Comparison of ENCODE assay signal across 9 cellular contexts in the genomic region with DNA sequence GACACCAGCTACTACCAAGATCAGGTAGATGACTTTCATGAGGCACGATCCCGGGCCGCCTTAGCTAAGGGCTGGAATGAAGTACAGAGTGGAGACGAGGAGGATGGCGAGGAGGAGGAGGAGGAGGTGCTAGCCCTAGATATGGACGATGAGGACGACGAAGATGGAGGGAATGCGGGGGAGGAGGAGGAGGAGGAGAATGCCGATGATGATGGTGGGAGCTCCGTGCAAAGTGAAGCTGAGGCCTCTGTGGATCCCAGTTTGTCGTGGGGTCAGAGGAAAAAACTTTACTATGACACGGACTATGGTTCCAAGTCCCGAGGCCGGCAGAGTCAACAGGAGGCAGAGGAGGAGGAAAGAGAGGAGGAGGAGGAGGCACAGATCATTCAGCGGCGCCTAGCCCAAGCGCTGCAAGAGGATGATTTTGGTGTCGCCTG. TPM values are rescaled to one million over a fixed set of nuclear protein-coding genes. Genes with fewer than 3 reads are reported as not detected.
DNase-seq lines count a peak whose midpoint lies in the region; ATAC-seq, FAIRE-seq and TF ChIP-seq lines count a peak whose summit lies in the region.
"Had no signal": no experiment of that assay in that cellular context is flagged by ENCODE, and none has a peak within 500 bp of the region (broad histone marks: within the 10 kb centered on the region; RNA-seq: fewer than 3 reads in every experiment).

No MANE protein-coding gene starts in this region.

- ATAC-seq in HG02852 (IDR thresholded peaks at IDR 0.05; ENCODE audit: unreplicated experiment): peak; percentile 3
- peak in 3 of 4 donors; percentile 4 to 23 (median 15) for ATAC-seq in psoas muscle

- H3K27me3 Mint-ChIP-seq in Calu3 (ENCODE audit: unreplicated experiment): no peaks in the 10 kb centered on the region

- H3K27ac ChIP-seq in psoas muscle: peak overlapping the region; percentile 97

- peak overlapping the region; percentile 84 for H3K27ac Mint-ChIP-seq in Calu3 (ENCODE audit: unreplicated experiment)

- H3K4me3 Mint-ChIP-seq in Calu3 (ENCODE audit: low read depth, unreplicated experiment): peak overlapping the region; percentile 90

- no peaks in the 10 kb centered on the region for H3K9me3 ChIP-seq in psoas muscle

- no peak for DNase-seq in Calu3
- peak; percentile 37 to 44 for DNase-seq in activated CD4-positive, alpha-beta T cell treated with anti-CD3 and anti-CD28 coated beads, Interleukin-2, amount 50 U/mL, for 48 hours
- peak in 1 of 2 donors; percentile 37 for DNase-seq in foreskin fibroblast
- no peak for DNase-seq in psoas muscle
- no peak for DNase-seq in RCC 7860 (ENCODE audit: low spot score)
- DNase-seq in hippocampal formation (lab: John Stamatoyannopoulos, UW): no peak
- no peak for DNase-seq in kidney glomerular epithelial cell (lab: John Stamatoyannopoulos, UW)

- CTCF ChIA-PET in Calu3 (lab: Charles Lee): interaction anchor here (0.6 kb wide), 1 partner anchor 252 kb away, joined by 3 read pairs; no protein-coding TSS in a partner anchor

- TF ChIP-seq CTCF in Calu3 (IDR thresholded peaks at IDR 0.05; ENCODE audit: unreplicated experiment): no peak
- TF ChIP-seq CTCF in foreskin fibroblast (IDR thresholded peaks at IDR 0.05; ENCODE audit: low read depth, low read length): no peak
- TF ChIP-seq CTCF in psoas muscle (IDR thresholded peaks at IDR 0.05): no peak

- BruUV-seq in Calu3 (replicated peaks; lab: Mats Ljungman, UMichigan): no TSS peak

- peaks cover 0 to 33% of the 10 kb centered on the region in 2 donors for H3K36me3 ChIP-seq in psoas muscle (ENCODE audit: insufficient read depth in 1 of 2, low read depth in 1 of 2)

- H3K4me3 ChIP-seq in foreskin fibroblast (ENCODE audit: low read depth in 1 of 2, low read length in 2 of 2) (peak overlapping the region; percentile 81 to 99), psoas muscle (peak overlapping the region; percentile 92)

- peaks cover 36% of the 10 kb centered on the region for H3K4me1 ChIP-seq in psoas muscle

- H3K27me3 ChIP-seq in psoas muscle (ENCODE audit: insufficient read depth in 3 of 3, low read length in 2 of 3): no peaks in the 10 kb centered on the region

- no peak for FAIRE-seq in RCC 7860 (lab: Jason Lieb, UNC)

- H3K36me3 Mint-ChIP-seq in Calu3 (ENCODE audit: insufficient read depth, unreplicated experiment): peaks cover 35% of the 10 kb centered on the region

- peaks cover 13% of the 10 kb centered on the region for H3K4me1 Mint-ChIP-seq in Calu3 (ENCODE audit: low read depth, unreplicated experiment)

- H3K9me3 Mint-ChIP-seq in Calu3 (ENCODE audit: low read depth, unreplicated experiment): no peaks in the 10 kb centered on the region

- 1 to 2% (median 1%) methylated on average over 19 of the region's 19 CpGs for WGBS in psoas muscle, 3 donors

- intact Hi-C loops in Calu3 (cut with micrococcal nuclease; ENCODE audit: unreplicated experiment) (loop anchor here (1.0 to 5.0 kb wide), 2 partner anchors 37 to 87 kb away; no protein-coding TSS in a partner anchor), psoas muscle (cut with DNase I) (loop anchor here (1.0 to 10.0 kb wide), 7 partner anchors 16 to 303 kb away; partner anchors contain the start of genes DCK (in 1 of the 2), GRSF1 (in 1 of the 2) and MOB1B (in 1 of the 2))

RNA-seq across cellular contexts. Expression of gene UTP3, which starts 0.5 kb away (rescaled TPM):
- total RNA-seq in Calu3 (2022) (22.2 and 24.2 TPM in 2 replicates), psoas muscle (10 to 100 TPM; 13.1 to 22.6 (median 20.2) TPM)
- polyA plus RNA-seq in psoas muscle: 10 to 100 TPM; 13.0 to 32.5 (median 28.6) TPM

RNA-seq across cellular contexts. Expression of gene JCHAIN, which starts 22.5 kb away (rescaled TPM):
- not detected in 2 replicates for total RNA-seq in Calu3 (2022)
- total RNA-seq in psoas muscle: 1 to 10 TPM in 3 of 4 donors, under 1 TPM in 1; 0.50 to 3.0 (median 1.7) TPM
- polyA plus RNA-seq in psoas muscle: under 1 TPM; 0.13 to 0.73 (median 0.15) TPM
- total RNA-seq: RPMI7951 had no signal

RNA-seq across cellular contexts. Expression of gene RUFY3, which starts 33.0 kb away (rescaled TPM):
- total RNA-seq in Calu3 (2022) (25.8 and 33.0 TPM in 2 replicates), psoas muscle (10 to 100 TPM; 31.3 to 53.7 (median 43.3) TPM)
- 10 to 100 TPM; 15.1 to 35.2 (median 27.7) TPM for polyA plus RNA-seq in psoas muscle

Comparison
In these comparisons a context has a peak if more than half of its experiments do, and no peak if none do; other contexts are left out.
1. DNase-seq: peak in activated CD4-positive, alpha-beta T cell treated with anti-CD3 and anti-CD28 coated beads, Interleukin-2, amount 50 U/mL, for 48 hours (2 of 2); none in Calu3 (single experiment), psoas muscle (0 of 2), RCC 7860 (single experiment), hippocampal formation (0 of 2) and kidney glomerular epithelial cell (single experiment).